Comparison of ENCODE assay signal across 5 cellular contexts in the genomic region with DNA sequence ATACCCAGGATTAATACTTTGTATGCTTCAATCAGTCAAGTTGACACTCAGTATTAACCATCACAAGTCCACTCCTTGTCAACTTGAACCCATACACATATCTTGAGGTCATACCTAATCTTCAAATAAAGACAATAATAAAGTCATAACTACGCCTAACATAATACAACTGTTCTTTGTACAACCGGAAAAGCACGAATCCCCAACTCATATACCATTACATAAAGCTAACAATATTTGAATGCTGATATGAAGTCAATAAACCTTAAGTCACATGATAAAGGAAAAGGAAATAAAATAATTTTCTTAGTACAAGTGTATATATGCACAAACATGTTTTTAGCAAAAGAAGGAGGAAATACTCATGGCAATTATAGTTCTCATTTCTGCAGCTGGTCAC.
"Had no signal": no experiment of that assay in that cellular context is flagged by ENCODE, and none has a peak within 500 bp of the region (broad histone marks: within the 10 kb centered on the region; RNA-seq: fewer than 3 reads in every experiment).

No MANE protein-coding gene starts in this region.

- H3K4me3 ChIP-seq: K562 had no signal

- FAIRE-seq: HepG2, HTR-8/SVneo, K562 had no signal

- DNase-seq: IMR-90 had no signal

- ATAC-seq: HepG2, K562 had no signal

- H3K27ac ChIP-seq: HL-60 had no signal
